8 cellular contexts compared by ENCODE assay signal in genomic region chr12:81797100-81797499, GRCh38. TPM values are rescaled to one million over a fixed set of nuclear protein-coding genes. Genes with fewer than 3 reads are reported as not detected.
A peak's percentile ranks its signal among the peaks of the same experiment; 100 is the strongest.
DNase-seq lines count a peak whose midpoint lies in the region; ATAC-seq and TF ChIP-seq lines count a peak whose summit lies in the region.
"Had no signal": no experiment of that assay in that cellular context is flagged by ENCODE, and none has a peak within 500 bp of the region (broad histone marks: within the 10 kb centered on the region; RNA-seq: fewer than 3 reads in every experiment).

No MANE protein-coding gene starts in this region.

- POLR2A ChIA-PET in SK-N-SH (lab: Yijun Ruan, JAX), result no interaction called here

- CTCF ChIA-PET in SK-N-SH (lab: Yijun Ruan, JAX), result interaction anchor here (0.7 to 1.5 kb wide), 3 partner anchors 15 to 17 kb away, joined by 3 to 4 read pairs (median 4); no protein-coding TSS in a partner anchor

- H3K4me3 ChIP-seq in SK-N-SH (ENCODE audit: low read depth in 2 of 2, low read length in 1 of 2), result no peak overlapping the region
- H3K4me3 ChIP-seq in liver (ENCODE audit: low read depth in 1 of 3, low read length in 3 of 3), result no peak overlapping the region
- no peak overlapping the region for H3K4me3 ChIP-seq in upper lobe of left lung
- H3K4me3 ChIP-seq: adrenal gland had no signal

- no peaks in the 10 kb centered on the region for H3K79me2 ChIP-seq in SK-N-SH (ENCODE audit: insufficient read depth)

- H3K27me3 ChIP-seq in SK-N-SH (ENCODE audit: insufficient read depth), result no peaks in the 10 kb centered on the region
- H3K27me3 ChIP-seq in liver (ENCODE audit: control insufficient read depth in 4 of 4, insufficient read depth in 4 of 4, low read length in 3 of 4), result no peaks in the 10 kb centered on the region
- H3K27me3 ChIP-seq in upper lobe of left lung, result no peaks in the 10 kb centered on the region

- H3K4me1 ChIP-seq in SK-N-SH (ENCODE audit: control insufficient read depth in 1 of 2, insufficient read depth in 2 of 2, low read depth in 1 of 2, low read length in 1 of 2), result peaks cover 0 to 3% of the 10 kb centered on the region in 2 experiments; a peak in 1 of 4 replicates
- H3K4me1 ChIP-seq in liver (ENCODE audit: control insufficient read depth in 4 of 4, insufficient read depth in 4 of 4, low read length in 3 of 4), result no peaks in the 10 kb centered on the region
- peaks cover 0 to 11% (median 6%) of the 10 kb centered on the region in 4 donors for H3K4me1 ChIP-seq in upper lobe of left lung
- H3K4me1 ChIP-seq: adrenal gland had no signal

- H2AFZ ChIP-seq in SK-N-SH (ENCODE audit: low read depth), result no peak overlapping the region

- H3K27ac ChIP-seq in SK-N-SH (ENCODE audit: low read depth in 2 of 2, low read length in 1 of 2) (no peak overlapping the region), liver (ENCODE audit: low read depth in 1 of 2, low read length in 2 of 2) (no peak overlapping the region), upper lobe of left lung (no peak overlapping the region)
- H3K27ac ChIP-seq: adrenal gland had no signal

- H3K4me2 ChIP-seq in SK-N-SH, result no peak overlapping the region

- peak; percentile 38 for TF ChIP-seq RAD21 in SK-N-SH (IDR thresholded peaks at IDR 0.05; ENCODE audit: low read length)
- no peak for TF ChIP-seq RAD21 in liver (IDR thresholded peaks at IDR 0.05)

- no peaks in the 10 kb centered on the region for H4K20me1 ChIP-seq in SK-N-SH (ENCODE audit: insufficient read depth)

- WGBS in SK-N-SH (ENCODE audit: low lambda C conversion rate), result 3% methylated on average over 3 of the region's 3 CpGs
- 24% methylated on average over 3 of the region's 3 CpGs for WGBS in liver
- WGBS in upper lobe of left lung, 2 donors, result 49 to 50% methylated on average over 3 of the region's 3 CpGs

- peak; percentile 64 for ATAC-seq in HG02884 (IDR thresholded peaks at IDR 0.05; ENCODE audit: unreplicated experiment)
- no peak for ATAC-seq in upper lobe of left lung (ENCODE audit: low FRiP score in 2 of 2)

- H3K9ac ChIP-seq in SK-N-SH (no peak overlapping the region), liver (ENCODE audit: low read depth in 1 of 2, low read length in 2 of 2) (no peak overlapping the region)

- no peaks in the 10 kb centered on the region for H3F3A ChIP-seq in SK-N-SH (replicated peaks; ENCODE audit: insufficient read depth)

- TF ChIP-seq CTCF in GM12872 (IDR thresholded peaks at IDR 0.05; ENCODE audit: insufficient read depth, low read depth, low read length) (peak; percentile 43; the same call in 1 of the 3 replicates), SK-N-SH (IDR thresholded peaks at IDR 0.05) (peak; percentile 67), liver (IDR thresholded peaks at IDR 0.05; ENCODE audit: low read depth, low read length, missing input control) (peak; percentile 9), upper lobe of left lung (IDR thresholded peaks at IDR 0.05) (peak in 1 of 6 experiments; percentile 28)

- no peak for TF ChIP-seq POLR2A in upper lobe of left lung (IDR thresholded peaks at IDR 0.05)

- no peak for TF ChIP-seq EP300 in SK-N-SH (IDR thresholded peaks at IDR 0.05; ENCODE audit: borderline replicate concordance in 1 of 2, low read depth in 1 of 2, low read length in 1 of 2)
- TF ChIP-seq EP300 in upper lobe of left lung (IDR thresholded peaks at IDR 0.05), result no peak

- H3K36me3 ChIP-seq in SK-N-SH (replicated peaks in 1 of 2; ENCODE audit: control insufficient read depth in 1 of 2, insufficient read depth in 2 of 2, low read length in 1 of 2) (no peaks in the 10 kb centered on the region), liver (ENCODE audit: control insufficient read depth in 4 of 4, insufficient read depth in 3 of 4, low read depth in 1 of 4, low read length in 3 of 4) (no peaks in the 10 kb centered on the region), upper lobe of left lung (no peaks in the 10 kb centered on the region)
- H3K36me3 ChIP-seq: adrenal gland had no signal

- H3K9me3 ChIP-seq in SK-N-SH (no peaks in the 10 kb centered on the region), liver (ENCODE audit: control insufficient read depth in 4 of 4, low read length in 3 of 4) (peaks cover 0 to 3% (median 1%) of the 10 kb centered on the region in 4 donors), upper lobe of left lung (no peaks in the 10 kb centered on the region)
- H3K9me3 ChIP-seq: adrenal gland had no signal

- peak; percentile 4 for DNase-seq in SK-N-SH
- no peak for DNase-seq in upper lobe of left lung
- no peak for DNase-seq in activated CD4-positive, alpha-beta T cell treated with anti-CD3 and anti-CD28 coated beads, Interleukin-2, amount 50 U/mL, for 1 hour
- DNase-seq in activated CD4-positive, alpha-beta T cell treated with anti-CD3 and anti-CD28 coated beads for 4 hours, result no peak
- DNase-seq: adrenal gland had no signal

- no peaks in the 10 kb centered on the region for H3K9me2 ChIP-seq in SK-N-SH

TF ChIP-seq in SK-N-SH, 30 proteins besides CTCF, POLR2A, EP300 and RAD21 (continues in another document):
- TF ChIP-seq FOXM1 (IDR thresholded peaks at IDR 0.05; ENCODE audit: low read depth) (no peak), MEF2A (IDR thresholded peaks at IDR 0.05; ENCODE audit: borderline replicate concordance, low read depth) (no peak), GABPA (IDR thresholded peaks at IDR 0.05; ENCODE audit: low read depth) (no peak), POLR2AphosphoS5 (IDR thresholded peaks at IDR 0.05; ENCODE audit: low read depth, low read length) (no peak), IRF3 (IDR thresholded peaks at IDR 0.05; ENCODE audit: low read depth, low read length) (no peak), GATA2 (CRISPR knock-in tag; IDR thresholded peaks at IDR 0.05) (no peak), ZBTB33 (IDR thresholded peaks at IDR 0.05; ENCODE audit: borderline replicate concordance, low read depth) (no peak)

TF ChIP-seq in liver, 16 proteins besides CTCF, POLR2A, EP300 and RAD21:
- TF ChIP-seq ATF3 (IDR thresholded peaks at IDR 0.05) (no peak), NR2F2 (IDR thresholded peaks at IDR 0.05) (no peak), TAF1 (conservative IDR thresholded peaks at IDR 0.05) (no peak), EGR1 (IDR thresholded peaks at IDR 0.05; ENCODE audit: low read depth in 2 of 2) (no peak), MAX (IDR thresholded peaks at IDR 0.05) (no peak), HNF4G (IDR thresholded peaks at IDR 0.05) (no peak), HNF4A (conservative IDR thresholded peaks at IDR 0.05) (no peak), GABPA (IDR thresholded peaks at IDR 0.05 in 1 of 2, conservative IDR thresholded peaks at IDR 0.05 in 1 of 2) (no peak), FOXA2 (IDR thresholded peaks at IDR 0.05) (no peak), FOXA1 (IDR thresholded peaks at IDR 0.05) (no peak)

RNA-seq across cellular contexts. Expression of gene PPFIA2, which starts 38.0 kb away (rescaled TPM):
- polyA plus RNA-seq in SK-N-SH (2012; rRNA removed), result 0.47 TPM in 1 of 2 replicates, not detected in the other
- polyA plus RNA-seq in SK-N-SH (2012; cell fraction: cytosol; rRNA removed), result 0.08 and 0.24 TPM in 2 replicates
- polyA plus RNA-seq in SK-N-SH (2012; cell fraction: nucleus; rRNA removed), result 0.12 and 0.35 TPM in 2 replicates
- under 1 TPM; 0.05 to 0.50 TPM for total RNA-seq in liver
- under 1 TPM in 1 of 2 donors, not detected in 1; 0.22 TPM for polyA plus RNA-seq in liver
- total RNA-seq in upper lobe of left lung, result 1 to 10 TPM; 1.3 to 7.3 (median 2.6) TPM
